ENCODE assay signal across 8 cellular contexts in genomic region chr3:52471371-52472238, GRCh38. TPM values are rescaled to one million over a fixed set of nuclear protein-coding genes. Genes with fewer than 3 reads are reported as not detected.
DNase-seq lines count a peak whose midpoint lies in the region; ATAC-seq, FAIRE-seq and TF ChIP-seq lines count a peak whose summit lies in the region.

No MANE protein-coding gene starts in this region.

- dilution Hi-C loops in mammary epithelial cell (cut with HindIII; ENCODE audit: low sequenced_read_pairs): loop anchor here (5.0 kb wide), 1 partner anchor 64 kb away; no protein-coding TSS in a partner anchor

- H3K9ac ChIP-seq in mammary epithelial cell (ENCODE audit: insufficient read depth, low read length): no peak overlapping the region
- no peak overlapping the region for H3K9ac ChIP-seq in HepG2 (ENCODE audit: insufficient read depth, low read depth, low read length)

- peak; percentile 67 for DNase-seq in GM10248 (ENCODE audit: extremely low spot score)
- DNase-seq in NOMO-1 treated with DMSO at 0.1 percent for 48 hours (lab: John Stamatoyannopoulos, UW; ENCODE audit: unreplicated experiment): peak; percentile 44
- no peak for DNase-seq in mammary epithelial cell
- no peak for DNase-seq in HepG2 (ENCODE audit: low spot score)
- DNase-seq in NCI-H748 (lab: John Stamatoyannopoulos, UW; ENCODE audit: unreplicated experiment): no peak
- DNase-seq in activated effector memory CD4-positive, alpha-beta T cell treated with anti-CD3 and anti-CD28 coated beads, Interleukin-2, amount 50 U/mL, for 16 hours: no peak

- intact Hi-C loops in mammary epithelial cell (cut with micrococcal nuclease) (loop anchor here (1.0 to 5.0 kb wide), 3 partner anchors 66 to 601 kb away; partner anchors contain the start of gene UQCC5), HepG2 (cut with micrococcal nuclease; ENCODE audit: unreplicated experiment) (loop anchor here (1.0 to 5.0 kb wide), 2 partner anchors 61 to 211 kb away; partner anchors contain the start of gene NT5DC2)

- peak; percentile 72 for TF ChIP-seq RAD21 in HepG2 (CRISPR knock-in tag; IDR thresholded peaks at IDR 0.05)

- in situ Hi-C loops in mammary epithelial cell (cut with MboI; ENCODE audit: low sequenced_read_pairs in 2 of 2) (no loop called here), HepG2 (cut with HindIII; ENCODE audit: extremely low pct_ligation_motif_present, low pct_unique_long_range_greater_than_20kb) (no loop called here)

- TF ChIP-seq POLR2A in HepG2 (IDR thresholded peaks at IDR 0.05; ENCODE audit: insufficient read depth in 1 of 2, low read depth in 2 of 2, low read length in 2 of 2): no peak

- H3K27me3 ChIP-seq in mammary epithelial cell (ENCODE audit: insufficient read depth, low read length): no peaks in the 10 kb centered on the region
- H3K27me3 ChIP-seq in HepG2 (ENCODE audit: control insufficient read depth in 1 of 2, insufficient read depth in 2 of 2, low read length in 2 of 2): no peaks in the 10 kb centered on the region

- CTCF ChIA-PET in GM10248 (lab: Yijun Ruan, JAX) (interaction anchor here (0.8 to 7.6 kb wide), 12 partner anchors 9 to 181 kb away, joined by 3 to 53 read pairs (median 4); no protein-coding TSS in a partner anchor), mammary epithelial cell (lab: Charles Lee; ENCODE audit: low non-redundant PET) (no interaction called here), HepG2 (lab: Yijun Ruan, JAX; ENCODE audit: low intra/inter-chr PET ratio, low total read pairs) (interaction anchor here (0.8 kb wide), 1 partner anchor 210 kb away, joined by 3 read pairs; no protein-coding TSS in a partner anchor)

- WGBS in mammary epithelial cell (ENCODE audit: low coverage, missing lambda C conversion rate): 30% methylated on average over 19 of the region's 26 CpGs
- WGBS in HepG2 (ENCODE audit: low lambda C conversion rate): 53% methylated on average over 7 of the region's 26 CpGs

- H3K4me1 ChIP-seq in mammary epithelial cell (ENCODE audit: insufficient read depth, low read length) (peaks cover 16% of the 10 kb centered on the region), HepG2 (ENCODE audit: insufficient read depth, low read length) (peaks cover 5% of the 10 kb centered on the region; the same call in 1 of the 2 replicates)

- peaks cover 47% of the 10 kb centered on the region for H3K79me2 ChIP-seq in mammary epithelial cell (ENCODE audit: insufficient read depth, low read length)
- no peaks in the 10 kb centered on the region for H3K79me2 ChIP-seq in HepG2 (ENCODE audit: insufficient read depth, low read length)

- peak; percentile 88 for ATAC-seq in HepG2
- ATAC-seq in GM18498 (IDR thresholded peaks at IDR 0.05; ENCODE audit: unreplicated experiment): no peak

- H3K4me2 ChIP-seq in mammary epithelial cell (ENCODE audit: insufficient read depth, low read depth, low read length) (no peak overlapping the region), HepG2 (ENCODE audit: low read depth, low read length) (no peak overlapping the region)

- H3K4me3 ChIP-seq in mammary epithelial cell (replicated peaks in 1 of 3; ENCODE audit: insufficient read depth in 1 of 3, low read depth in 2 of 3, low read length in 3 of 3): no peak overlapping the region
- H3K4me3 ChIP-seq in HepG2 (replicated peaks in 1 of 3; ENCODE audit: insufficient read depth in 1 of 3, low read depth in 2 of 3, low read length in 3 of 3): no peak overlapping the region

- H3K9me3 ChIP-seq in mammary epithelial cell (replicated peaks; ENCODE audit: insufficient read depth, low read length) (no peaks in the 10 kb centered on the region), HepG2 (ENCODE audit: low read length) (no peaks in the 10 kb centered on the region)

- peak; percentile 61 for FAIRE-seq in HepG2 (lab: Jason Lieb, UNC)

- POLR2A ChIA-PET in GM10248 (lab: Yijun Ruan, JAX): no interaction called here
- POLR2A ChIA-PET in HepG2 (lab: Yijun Ruan, JAX): no interaction called here

- TF ChIP-seq CTCF in GM10248 (IDR thresholded peaks at IDR 0.05; ENCODE audit: control extremely low read depth, extremely low read depth, low read depth, missing control alignments) (peak; percentile 78), mammary epithelial cell (conservative IDR thresholded peaks at IDR 0.05 in 1 of 2, IDR thresholded peaks at IDR 0.05 in 1 of 2; ENCODE audit: extremely low read depth in 1 of 2, insufficient read depth in 1 of 2, low read depth in 1 of 2, low read length in 2 of 2) (peak; percentile 65 to 70), HepG2 (CRISPR knock-in tag; IDR thresholded peaks at IDR 0.05) (peak; percentile 85)

- peaks cover 27% of the 10 kb centered on the region for H3K36me3 ChIP-seq in mammary epithelial cell (ENCODE audit: insufficient read depth, low read length)
- peaks cover 29 to 56% of the 10 kb centered on the region in 2 experiments for H3K36me3 ChIP-seq in HepG2 (replicated peaks in 1 of 2; ENCODE audit: control insufficient read depth in 1 of 2, insufficient read depth in 2 of 2, low read length in 2 of 2)

- no TSS peak for BruUV-seq in mammary epithelial cell (replicated peaks; lab: Mats Ljungman, UMichigan)
- no TSS peak for BruUV-seq in HepG2 (replicated peaks; lab: Mats Ljungman, UMichigan)

- H2AFZ ChIP-seq in mammary epithelial cell (ENCODE audit: low read depth, low read length) (no peak overlapping the region), HepG2 (ENCODE audit: low read length) (no peak overlapping the region)

- H3K27ac ChIP-seq in mammary epithelial cell (ENCODE audit: insufficient read depth, low read depth, low read length) (no peak overlapping the region), HepG2 (ENCODE audit: extremely low read length, insufficient read depth, low read length) (no peak overlapping the region), temporal lobe (ENCODE audit: low read depth, low read length) (peak overlapping the region; percentile 72)

- H4K20me1 ChIP-seq in mammary epithelial cell (ENCODE audit: insufficient read depth, low read length) (no peaks in the 10 kb centered on the region), HepG2 (ENCODE audit: insufficient read depth, low read length) (0 out of 2 replicates have a peak, but pooled peaks cover 4% of the 10 kb centered on the region)

- TF ChIP-seq EP300 in HepG2 (IDR thresholded peaks at IDR 0.05; ENCODE audit: low read depth in 2 of 2, low read length in 2 of 2) (no peak), HepG2 (CRISPR knock-in tag; IDR thresholded peaks at IDR 0.05; ENCODE audit: borderline replicate concordance) (no peak)

RNA-seq across cellular contexts. Expression of gene NISCH, which starts 16.2 kb away (rescaled TPM):
- 100 to 1,000 TPM in 1 of 2 donors, 10 to 100 TPM in 1; 79.7 to 123 TPM for total RNA-seq in mammary epithelial cell
- polyA plus RNA-seq in mammary epithelial cell: 43.9 TPM
- polyA minus RNA-seq in mammary epithelial cell: 103 TPM
- total RNA-seq in HepG2 (2016; rRNA removed; fragmentation: Illumina TruSeq; extraction: Trizol): 15.3 and 27.0 TPM in 2 replicates
- total RNA-seq in HepG2 (2016; cell fraction: cytosol; rRNA removed; fragmentation: Illumina TruSeq; extraction: Trizol; ENCODE audit: low read depth): 10.8 and 11.5 TPM in 2 replicates
- 10.9 and 25.7 TPM in 2 replicates for total RNA-seq in HepG2 (2016; cell fraction: insoluble cytoplasmic fraction; rRNA removed; fragmentation: Illumina TruSeq; extraction: Trizol)
- total RNA-seq in HepG2 (2016; cell fraction: membrane; rRNA removed; fragmentation: Illumina TruSeq; extraction: Trizol): 11.3 and 12.4 TPM in 2 replicates
- total RNA-seq in HepG2 (2016; cell fraction: nucleus; rRNA removed; fragmentation: Illumina TruSeq; extraction: Trizol): 36.6 and 40.4 TPM in 2 replicates
- 47.6 and 63.0 TPM in 2 replicates for polyA plus RNA-seq in HepG2 (2011; rRNA removed)
- polyA plus RNA-seq in HepG2 (2011; cell fraction: cytosol; rRNA removed): 17.8 and 20.4 TPM in 2 replicates
- polyA plus RNA-seq in HepG2 (2011; cell fraction: nucleus; rRNA removed): 441 and 512 TPM in 2 replicates
- polyA plus RNA-seq in HepG2 (2012): 31.6 and 39.4 TPM in 2 replicates
- 3.2 and 3.7 TPM in 2 replicates for polyA plus RNA-seq in HepG2 (2016; cell fraction: cytosol; fragmentation: Illumina TruSeq; extraction: Trizol; ENCODE audit: low read depth)
- polyA plus RNA-seq in HepG2 (2016; cell fraction: insoluble cytoplasmic fraction; fragmentation: Illumina TruSeq; extraction: Trizol; ENCODE audit: low read depth): 9.4 and 12.9 TPM in 2 replicates
- polyA plus RNA-seq in HepG2 (2016; cell fraction: membrane; fragmentation: Illumina TruSeq; extraction: Trizol; ENCODE audit: low read depth): 6.4 and 6.7 TPM in 2 replicates
- 96.6 and 101 TPM in 2 replicates for polyA plus RNA-seq in HepG2 (2016; cell fraction: nucleus; fragmentation: Illumina TruSeq; extraction: Trizol; ENCODE audit: insufficient read depth, low read depth)
- 50.0 and 58.0 TPM in 2 replicates for polyA minus RNA-seq in HepG2 (2011; rRNA and poly(A)+ RNA removed; ENCODE audit: low replicate concordance)
- polyA minus RNA-seq in HepG2 (2011; cell fraction: cytosol; rRNA and poly(A)+ RNA removed): 15.2 and 15.4 TPM in 2 replicates
- polyA minus RNA-seq in HepG2 (2011; cell fraction: nucleus; rRNA and poly(A)+ RNA removed): 97.0 and 102 TPM in 2 replicates
- 61.5 TPM for total RNA-seq in temporal lobe

RNA-seq across cellular contexts. Expression of gene TNNC1, which starts 17.8 kb away (rescaled TPM):
- total RNA-seq in mammary epithelial cell (under 1 TPM; 0.33 to 0.85 TPM), HepG2 (2016; rRNA removed; fragmentation: Illumina TruSeq; extraction: Trizol) (11.8 and 18.7 TPM in 2 replicates), temporal lobe (0.49 TPM)
- polyA plus RNA-seq in mammary epithelial cell (0.15 TPM), HepG2 (2011; rRNA removed) (36.4 and 39.5 TPM in 2 replicates)
- not detected for polyA minus RNA-seq in mammary epithelial cell
- 4.4 and 4.6 TPM in 2 replicates for total RNA-seq in HepG2 (2016; cell fraction: cytosol; rRNA removed; fragmentation: Illumina TruSeq; extraction: Trizol; ENCODE audit: low read depth)
- 13.2 and 20.1 TPM in 2 replicates for total RNA-seq in HepG2 (2016; cell fraction: insoluble cytoplasmic fraction; rRNA removed; fragmentation: Illumina TruSeq; extraction: Trizol)
- 2.5 and 5.3 TPM in 2 replicates for total RNA-seq in HepG2 (2016; cell fraction: membrane; rRNA removed; fragmentation: Illumina TruSeq; extraction: Trizol)
- total RNA-seq in HepG2 (2016; cell fraction: nucleus; rRNA removed; fragmentation: Illumina TruSeq; extraction: Trizol): 5.4 and 5.7 TPM in 2 replicates
- polyA plus RNA-seq in HepG2 (2011; cell fraction: cytosol; rRNA removed): 53.0 and 54.8 TPM in 2 replicates
- polyA plus RNA-seq in HepG2 (2011; cell fraction: nucleus; rRNA removed): 14.3 and 16.8 TPM in 2 replicates
- polyA plus RNA-seq in HepG2 (2012): 10.9 and 12.3 TPM in 2 replicates
- polyA plus RNA-seq in HepG2 (2016; cell fraction: cytosol; fragmentation: Illumina TruSeq; extraction: Trizol; ENCODE audit: low read depth): 3.3 and 4.0 TPM in 2 replicates
- polyA plus RNA-seq in HepG2 (2016; cell fraction: insoluble cytoplasmic fraction; fragmentation: Illumina TruSeq; extraction: Trizol; ENCODE audit: low read depth): 17.1 and 18.1 TPM in 2 replicates
- 2.7 and 3.3 TPM in 2 replicates for polyA plus RNA-seq in HepG2 (2016; cell fraction: membrane; fragmentation: Illumina TruSeq; extraction: Trizol; ENCODE audit: low read depth)
- polyA plus RNA-seq in HepG2 (2016; cell fraction: nucleus; fragmentation: Illumina TruSeq; extraction: Trizol; ENCODE audit: insufficient read depth, low read depth): 6.6 and 10.5 TPM in 2 replicates
- 7.0 and 8.2 TPM in 2 replicates for polyA minus RNA-seq in HepG2 (2011; rRNA and poly(A)+ RNA removed; ENCODE audit: low replicate concordance)
- polyA minus RNA-seq in HepG2 (2011; cell fraction: cytosol; rRNA and poly(A)+ RNA removed): 4.5 and 5.4 TPM in 2 replicates
- polyA minus RNA-seq in HepG2 (2011; cell fraction: nucleus; rRNA and poly(A)+ RNA removed): 4.5 and 4.6 TPM in 2 replicates

RNA-seq across cellular contexts. Expression of gene STAB1, which starts 23.5 kb away (rescaled TPM):
- total RNA-seq in mammary epithelial cell (under 1 TPM in 1 of 2 donors, not detected in 1; 0.17 TPM), HepG2 (2016; rRNA removed; fragmentation: Illumina TruSeq; extraction: Trizol) (0.09 and 0.28 TPM in 2 replicates), temporal lobe (5.9 TPM)
- polyA plus RNA-seq in mammary epithelial cell (0.02 TPM), HepG2 (2011; rRNA removed) (0.34 and 0.59 TPM in 2 replicates)
- not detected for polyA minus RNA-seq in mammary epithelial cell
- total RNA-seq in HepG2 (2016; cell fraction: cytosol; rRNA removed; fragmentation: Illumina TruSeq; extraction: Trizol; ENCODE audit: low read depth): not detected in 2 replicates
- 0.11 and 0.18 TPM in 2 replicates for total RNA-seq in HepG2 (2016; cell fraction: insoluble cytoplasmic fraction; rRNA removed; fragmentation: Illumina TruSeq; extraction: Trizol)
- 0.31 TPM in 1 of 2 replicates, not detected in the other for total RNA-seq in HepG2 (2016; cell fraction: membrane; rRNA removed; fragmentation: Illumina TruSeq; extraction: Trizol)
- total RNA-seq in HepG2 (2016; cell fraction: nucleus; rRNA removed; fragmentation: Illumina TruSeq; extraction: Trizol): 0.13 and 0.16 TPM in 2 replicates
- polyA plus RNA-seq in HepG2 (2011; cell fraction: cytosol; rRNA removed): 0.13 and 0.16 TPM in 2 replicates
- 4.1 and 4.3 TPM in 2 replicates for polyA plus RNA-seq in HepG2 (2011; cell fraction: nucleus; rRNA removed)
- 0.23 and 0.24 TPM in 2 replicates for polyA plus RNA-seq in HepG2 (2012)
- polyA plus RNA-seq in HepG2 (2016; cell fraction: cytosol; fragmentation: Illumina TruSeq; extraction: Trizol; ENCODE audit: low read depth): 0.02 and 0.14 TPM in 2 replicates
- 0.10 TPM in 1 of 2 replicates, not detected in the other for polyA plus RNA-seq in HepG2 (2016; cell fraction: insoluble cytoplasmic fraction; fragmentation: Illumina TruSeq; extraction: Trizol; ENCODE audit: low read depth)
- polyA plus RNA-seq in HepG2 (2016; cell fraction: membrane; fragmentation: Illumina TruSeq; extraction: Trizol; ENCODE audit: low read depth): not detected in 2 replicates
- polyA plus RNA-seq in HepG2 (2016; cell fraction: nucleus; fragmentation: Illumina TruSeq; extraction: Trizol; ENCODE audit: insufficient read depth, low read depth): 0.30 TPM in 1 of 2 replicates, not detected in the other
- 0.26 and 1.0 TPM in 2 replicates for polyA minus RNA-seq in HepG2 (2011; rRNA and poly(A)+ RNA removed; ENCODE audit: low replicate concordance)
- 0.30 TPM in 1 of 2 replicates, not detected in the other for polyA minus RNA-seq in HepG2 (2011; cell fraction: cytosol; rRNA and poly(A)+ RNA removed)
- polyA minus RNA-seq in HepG2 (2011; cell fraction: nucleus; rRNA and poly(A)+ RNA removed): 0.50 and 0.90 TPM in 2 replicates

RNA-seq across cellular contexts. Expression of gene SEMA3G, which starts 26.7 kb away (rescaled TPM):
- total RNA-seq in mammary epithelial cell (under 1 TPM; 0.45 to 0.50 TPM), HepG2 (2016; rRNA removed; fragmentation: Illumina TruSeq; extraction: Trizol) (2.0 and 6.1 TPM in 2 replicates), temporal lobe (3.7 TPM)
- polyA plus RNA-seq in mammary epithelial cell (0.24 TPM), HepG2 (2011; rRNA removed) (8.3 and 13.4 TPM in 2 replicates)
- not detected for polyA minus RNA-seq in mammary epithelial cell
- total RNA-seq in HepG2 (2016; cell fraction: cytosol; rRNA removed; fragmentation: Illumina TruSeq; extraction: Trizol; ENCODE audit: low read depth): 0.44 and 0.61 TPM in 2 replicates
- 1.9 and 7.2 TPM in 2 replicates for total RNA-seq in HepG2 (2016; cell fraction: insoluble cytoplasmic fraction; rRNA removed; fragmentation: Illumina TruSeq; extraction: Trizol)
- 1.0 and 1.1 TPM in 2 replicates for total RNA-seq in HepG2 (2016; cell fraction: membrane; rRNA removed; fragmentation: Illumina TruSeq; extraction: Trizol)
- total RNA-seq in HepG2 (2016; cell fraction: nucleus; rRNA removed; fragmentation: Illumina TruSeq; extraction: Trizol): 5.8 and 8.3 TPM in 2 replicates
- polyA plus RNA-seq in HepG2 (2011; cell fraction: cytosol; rRNA removed): 8.0 and 10.3 TPM in 2 replicates
- polyA plus RNA-seq in HepG2 (2011; cell fraction: nucleus; rRNA removed): 21.7 and 30.5 TPM in 2 replicates
- 14.2 and 15.4 TPM in 2 replicates for polyA plus RNA-seq in HepG2 (2012)
- 0.33 and 0.36 TPM in 2 replicates for polyA plus RNA-seq in HepG2 (2016; cell fraction: cytosol; fragmentation: Illumina TruSeq; extraction: Trizol; ENCODE audit: low read depth)
- polyA plus RNA-seq in HepG2 (2016; cell fraction: insoluble cytoplasmic fraction; fragmentation: Illumina TruSeq; extraction: Trizol; ENCODE audit: low read depth): 1.4 and 2.1 TPM in 2 replicates
- 0.62 and 0.71 TPM in 2 replicates for polyA plus RNA-seq in HepG2 (2016; cell fraction: membrane; fragmentation: Illumina TruSeq; extraction: Trizol; ENCODE audit: low read depth)
- 8.4 and 8.8 TPM in 2 replicates for polyA plus RNA-seq in HepG2 (2016; cell fraction: nucleus; fragmentation: Illumina TruSeq; extraction: Trizol; ENCODE audit: insufficient read depth, low read depth)
- 1.2 and 22.3 TPM in 2 replicates for polyA minus RNA-seq in HepG2 (2011; rRNA and poly(A)+ RNA removed; ENCODE audit: low replicate concordance)
- polyA minus RNA-seq in HepG2 (2011; cell fraction: cytosol; rRNA and poly(A)+ RNA removed): 6.4 and 10.0 TPM in 2 replicates
- 11.9 and 12.6 TPM in 2 replicates for polyA minus RNA-seq in HepG2 (2011; cell fraction: nucleus; rRNA and poly(A)+ RNA removed)

Comparison
In these comparisons a context has a peak if more than half of its experiments do, and no peak if none do; other contexts are left out.
1. DNase-seq: peak in GM10248 (single experiment) and NOMO-1 treated with DMSO at 0.1 percent for 48 hours (single experiment); none in mammary epithelial cell (single experiment), HepG2 (single experiment), NCI-H748 (single experiment) and activated effector memory CD4-positive, alpha-beta T cell treated with anti-CD3 and anti-CD28 coated beads, Interleukin-2, amount 50 U/mL, for 16 hours (single experiment).
2. Peak in every context shown above with its lines, with median percentiles within 50 percentile points of each other: CTCF ChIP-seq.